ENCODE assay signal across 18 cellular contexts in the genomic region with DNA sequence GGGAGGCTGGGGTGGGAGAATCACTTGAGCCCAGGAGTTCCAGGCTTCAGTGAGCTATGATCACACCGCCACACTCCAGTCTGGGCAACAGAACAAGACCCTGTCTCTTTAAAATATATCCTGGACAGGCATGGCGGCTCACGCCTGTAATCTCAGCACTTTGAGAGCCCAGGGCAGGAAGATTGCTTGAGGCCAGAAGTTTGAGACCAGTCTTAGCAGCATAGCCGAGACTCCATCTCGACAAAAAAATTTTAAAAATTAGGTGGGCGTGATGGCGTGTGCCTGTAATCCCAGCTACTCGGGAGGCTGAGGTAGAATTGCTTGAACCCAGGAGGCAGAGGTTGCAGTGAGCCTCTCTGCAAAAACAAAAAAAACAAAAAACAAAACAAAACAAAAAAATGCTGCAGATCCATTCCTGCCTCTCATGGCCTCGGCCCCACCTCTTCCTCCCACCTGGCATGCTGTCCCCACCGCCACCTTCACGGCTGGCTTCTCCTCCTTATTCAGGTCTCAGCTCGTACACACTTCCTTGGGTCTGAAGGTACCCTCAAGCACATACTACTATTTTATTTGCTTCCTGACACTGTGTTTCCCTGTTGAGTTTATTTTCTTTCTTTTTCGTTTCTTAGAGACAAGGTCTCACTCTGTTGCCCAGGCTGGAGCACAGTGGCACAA. TPM values are rescaled to one million over a fixed set of nuclear protein-coding genes. Genes with fewer than 3 reads are reported as not detected.
DNase-seq lines count a peak whose midpoint lies in the region; ATAC-seq and TF ChIP-seq lines count a peak whose summit lies in the region.
"Had no signal": no experiment of that assay in that cellular context is flagged by ENCODE, and none has a peak within 500 bp of the region (broad histone marks: within the 10 kb centered on the region; RNA-seq: fewer than 3 reads in every experiment).

No MANE protein-coding gene starts in this region.

- H4K8ac ChIP-seq in trophoblast cell (ENCODE audit: low read depth, low read length): no peak overlapping the region

- in situ Hi-C loops in GM13977 (cut with MboI; ENCODE audit: low pct_unique_long_range_greater_than_20kb, low sequenced_read_pairs, unreplicated experiment): no loop called here

- H3K79me2 ChIP-seq in trophoblast cell (ENCODE audit: control insufficient read depth, insufficient read depth, low read length, poor library complexity): no peaks in the 10 kb centered on the region

- no peak overlapping the region for H4K91ac ChIP-seq in trophoblast cell (ENCODE audit: low read depth, low read length)

- DNase-seq in T-helper 1 cell: no peak
- peak; percentile 2 for DNase-seq in GM13977 (ENCODE audit: low spot score)
- no peak for DNase-seq in activated naive CD8-positive, alpha-beta T cell treated with anti-CD3 and anti-CD28 coated beads, Interleukin-2, amount 10 ng/mL, durations not matched to agents 7 days and 5 days
- peak; percentile 73 to 89 for DNase-seq in trophoblast cell
- no peak for DNase-seq in HuH-7 (ENCODE audit: low spot score)
- no peak for DNase-seq in retina
- DNase-seq: activated effector memory CD4-positive, alpha-beta T cell treated with anti-CD3 and anti-CD28 coated beads, Interleukin-2, amount 50 U/mL, for 16 hours; effector CD4-positive, alpha-beta T cell; NCI-H1092; NCI-H82; stimulated activated CD4-positive, alpha-beta T cell treated with anti-CD3 and anti-CD28 coated beads, Interleukin-4, amount 100 ng/mL, for 4 hours had no signal

- no peak overlapping the region for H2BK12ac ChIP-seq in trophoblast cell (ENCODE audit: low read length)

- H3K4me2 ChIP-seq in trophoblast cell (ENCODE audit: low read length): no peak overlapping the region

- peaks cover 6% of the 10 kb centered on the region for H3K9me3 Mint-ChIP-seq in T-helper 1 cell treated with Interleukin-12 subunit alpha and Interleukin-12 subunit beta and Interleukin-4 antibody, amounts not matched to agents 30 μg/mL and 1 μg/mL, for 36 hours
- peaks cover 6% of the 10 kb centered on the region for H3K9me3 Mint-ChIP-seq in activated naive CD8-positive, alpha-beta T cell treated with anti-CD3 and anti-CD28 coated beads, Interleukin-2, amount 10 ng/mL, durations not matched to agents 7 days and 5 days

- peak overlapping the region; percentile 25 for H2BK120ac ChIP-seq in trophoblast cell (ENCODE audit: insufficient read depth, low read length, poor library complexity)

- no peak for ATAC-seq in activated naive CD8-positive, alpha-beta T cell treated with anti-CD3 and anti-CD28 coated beads, Interleukin-2, amount 10 ng/mL, durations not matched to agents 7 days and 5 days (ENCODE audit: low read depth)
- no peak for ATAC-seq in HG02852 (IDR thresholded peaks at IDR 0.05; ENCODE audit: unreplicated experiment)
- ATAC-seq: sciatic nerve had no signal

- no peak for TF ChIP-seq CTCF in GM13977 (IDR thresholded peaks at IDR 0.05; ENCODE audit: extremely low read depth, insufficient read depth, missing control alignments)

- H3K4me1 Mint-ChIP-seq in T-helper 1 cell treated with Interleukin-12 subunit alpha and Interleukin-12 subunit beta and Interleukin-4 antibody, amounts not matched to agents 30 μg/mL and 1 μg/mL, for 36 hours (ENCODE audit: low read depth): peaks cover 37% of the 10 kb centered on the region
- H3K4me1 Mint-ChIP-seq in activated naive CD8-positive, alpha-beta T cell treated with anti-CD3 and anti-CD28 coated beads, Interleukin-2, amount 10 ng/mL, durations not matched to agents 7 days and 5 days: peaks cover 41% of the 10 kb centered on the region

- no peaks in the 10 kb centered on the region for H3K27me3 Mint-ChIP-seq in T-helper 1 cell treated with Interleukin-12 subunit alpha and Interleukin-12 subunit beta and Interleukin-4 antibody, amounts not matched to agents 30 μg/mL and 1 μg/mL, for 36 hours (ENCODE audit: low read depth)
- no peaks in the 10 kb centered on the region for H3K27me3 Mint-ChIP-seq in activated naive CD8-positive, alpha-beta T cell treated with anti-CD3 and anti-CD28 coated beads, Interleukin-2, amount 10 ng/mL, durations not matched to agents 7 days and 5 days

- peaks cover 0 to 7% of the 10 kb centered on the region in 2 experiments for H3K36me3 ChIP-seq in trophoblast cell (ENCODE audit: control insufficient read depth in 1 of 2, insufficient read depth in 2 of 2, low read length in 2 of 2)

- no peak overlapping the region for H2AK5ac ChIP-seq in trophoblast cell (ENCODE audit: low read length)

- H3K36me3 Mint-ChIP-seq in T-helper 1 cell treated with Interleukin-12 subunit alpha and Interleukin-12 subunit beta and Interleukin-4 antibody, amounts not matched to agents 30 μg/mL and 1 μg/mL, for 36 hours (ENCODE audit: low read depth): peaks cover 11% of the 10 kb centered on the region
- H3K36me3 Mint-ChIP-seq in activated naive CD8-positive, alpha-beta T cell treated with anti-CD3 and anti-CD28 coated beads, Interleukin-2, amount 10 ng/mL, durations not matched to agents 7 days and 5 days: peaks cover 23% of the 10 kb centered on the region

- H2BK5ac ChIP-seq in trophoblast cell (ENCODE audit: low read depth, low read length, poor library complexity): no peak overlapping the region

- no peak overlapping the region for H3K18ac ChIP-seq in trophoblast cell (ENCODE audit: low read length)

- no peak overlapping the region for H3K4me3 ChIP-seq in trophoblast cell (ENCODE audit: low read depth, low read length)
- H3K4me3 ChIP-seq: lung had no signal

- no peak overlapping the region for H3K9ac ChIP-seq in trophoblast cell (ENCODE audit: low read length)

- H3K79me1 ChIP-seq in trophoblast cell (ENCODE audit: low read length): peaks cover under 1% of the 10 kb centered on the region

- H3K4me1 ChIP-seq in trophoblast cell (ENCODE audit: control insufficient read depth in 1 of 2, insufficient read depth in 2 of 2, low read length in 2 of 2): peaks cover 4 to 13% of the 10 kb centered on the region in 2 experiments

- no peak overlapping the region for H2AFZ ChIP-seq in trophoblast cell (ENCODE audit: insufficient read depth, low read length, poor library complexity)

- H4K12ac ChIP-seq in trophoblast cell (ENCODE audit: low read depth, low read length): no peak overlapping the region

- WGBS in trophoblast cell (ENCODE audit: extremely low coverage, insufficient coverage, insufficient read length): no CpG with 5 or more reads among the region's 13 CpGs

- no peaks in the 10 kb centered on the region for H3K27me3 ChIP-seq in trophoblast cell (ENCODE audit: insufficient read depth, low read length)

- POLR2A ChIA-PET in activated naive CD8-positive, alpha-beta T cell treated with anti-CD3 and anti-CD28 coated beads, Interleukin-2, amount 10 ng/mL, durations not matched to agents 7 days and 5 days (lab: Charles Lee): interaction anchor here (0.5 to 12.3 kb wide), 4 partner anchors 7 to 71 kb away, joined by 6 to 262 read pairs (median 6); partner anchors contain the start of gene IL27RA

- H3K14ac ChIP-seq in trophoblast cell (ENCODE audit: low read length): no peak overlapping the region

- H3K27ac Mint-ChIP-seq in T-helper 1 cell treated with Interleukin-12 subunit alpha and Interleukin-12 subunit beta and Interleukin-4 antibody, amounts not matched to agents 30 μg/mL and 1 μg/mL, for 36 hours: peak overlapping the region; percentile 94
- H3K27ac Mint-ChIP-seq in activated naive CD8-positive, alpha-beta T cell treated with anti-CD3 and anti-CD28 coated beads, Interleukin-2, amount 10 ng/mL, durations not matched to agents 7 days and 5 days: peak overlapping the region; percentile 93

- H3K4ac ChIP-seq in trophoblast cell (ENCODE audit: low read depth, low read length): no peak overlapping the region

- no peak overlapping the region for H3K4me3 Mint-ChIP-seq in T-helper 1 cell treated with Interleukin-12 subunit alpha and Interleukin-12 subunit beta and Interleukin-4 antibody, amounts not matched to agents 30 μg/mL and 1 μg/mL, for 36 hours
- peak overlapping the region; percentile 68 for H3K4me3 Mint-ChIP-seq in activated naive CD8-positive, alpha-beta T cell treated with anti-CD3 and anti-CD28 coated beads, Interleukin-2, amount 10 ng/mL, durations not matched to agents 7 days and 5 days

- peaks cover 2% of the 10 kb centered on the region for H3K9me3 ChIP-seq in trophoblast cell (ENCODE audit: insufficient read depth, low read depth, low read length)

- no peak overlapping the region for H3K23ac ChIP-seq in trophoblast cell (ENCODE audit: low read length)

- H3K27ac ChIP-seq in trophoblast cell (ENCODE audit: low read depth, low read length): peak overlapping the region; percentile 34
- H3K27ac ChIP-seq: 22Rv1 had no signal

RNA-seq across cellular contexts. Expression of gene RFX1, which starts 5.3 kb away (rescaled TPM):
- 10 to 100 TPM; 17.7 to 22.2 TPM for total RNA-seq in activated naive CD8-positive, alpha-beta T cell treated with anti-CD3 and anti-CD28 coated beads, Interleukin-2, amount 10 ng/mL, durations not matched to agents 7 days and 5 days
- 8.6 and 8.7 TPM in 2 replicates for polyA plus RNA-seq in trophoblast cell (2013)

RNA-seq across cellular contexts. Expression of gene RLN3, which starts 27.1 kb away (rescaled TPM):
- not detected for total RNA-seq in activated naive CD8-positive, alpha-beta T cell treated with anti-CD3 and anti-CD28 coated beads, Interleukin-2, amount 10 ng/mL, durations not matched to agents 7 days and 5 days
- not detected in 2 replicates for polyA plus RNA-seq in trophoblast cell (2013)
- total RNA-seq: RPMI7951; sciatic nerve; T-helper 2 cell treated with Interferon-gamma antibody and Interleukin-4, amounts not matched to agents 100 ng/mL and 5 ng/mL, for 36 hours had no signal

RNA-seq across cellular contexts. Expression of gene IL27RA, which starts 30.7 kb away (rescaled TPM):
- 10 to 100 TPM; 41.6 to 43.8 TPM for total RNA-seq in activated naive CD8-positive, alpha-beta T cell treated with anti-CD3 and anti-CD28 coated beads, Interleukin-2, amount 10 ng/mL, durations not matched to agents 7 days and 5 days
- 2.5 and 2.6 TPM in 2 replicates for polyA plus RNA-seq in trophoblast cell (2013)

RNA-seq across cellular contexts. Expression of gene DCAF15, which starts 48.5 kb away (rescaled TPM):
- total RNA-seq in activated naive CD8-positive, alpha-beta T cell treated with anti-CD3 and anti-CD28 coated beads, Interleukin-2, amount 10 ng/mL, durations not matched to agents 7 days and 5 days: 100 to 1,000 TPM; 105 to 106 TPM
- 28.8 and 29.9 TPM in 2 replicates for polyA plus RNA-seq in trophoblast cell (2013)

Comparison
In these comparisons a context has a peak if more than half of its experiments do, and no peak if none do; other contexts are left out.
1. DNase-seq: peak in GM13977 (single experiment) and trophoblast cell (2 of 2); none in T-helper 1 cell (0 of 5), activated naive CD8-positive, alpha-beta T cell treated with anti-CD3 and anti-CD28 coated beads, Interleukin-2, amount 10 ng/mL, durations not matched to agents 7 days and 5 days (single experiment), HuH-7 (single experiment) and retina (single experiment).